ENCODE assay signal across 15 cellular contexts in genomic region chr4:7757501-7758443, GRCh38.
DNase-seq lines count a peak whose midpoint lies in the region; ATAC-seq, FAIRE-seq and TF ChIP-seq lines count a peak whose summit lies in the region.
"Had no signal": no experiment of that assay in that cellular context is flagged by ENCODE, and none has a peak within 500 bp of the region (broad histone marks: within the 10 kb centered on the region; RNA-seq: fewer than 3 reads in every experiment).

No MANE protein-coding gene starts in this region.

- no peaks in the 10 kb centered on the region; a peak in 1 of 4 replicates for H3K4me1 ChIP-seq in SK-N-SH (ENCODE audit: control insufficient read depth in 1 of 2, insufficient read depth in 2 of 2, low read depth in 1 of 2, low read length in 1 of 2)
- H3K4me1 ChIP-seq in endothelial cell of umbilical vein (ENCODE audit: control insufficient read depth, extremely low read depth, insufficient read depth, low read length) = peaks cover 9% of the 10 kb centered on the region

- TF ChIP-seq EP300 in SK-N-SH (IDR thresholded peaks at IDR 0.05; ENCODE audit: borderline replicate concordance in 1 of 2, low read depth in 1 of 2, low read length in 1 of 2) = no peak

- H3K27ac Mint-ChIP-seq in progenitor cell of endocrine pancreas = peak overlapping the region; percentile 56
- H3K27ac Mint-ChIP-seq: IgD-negative memory B cell had no signal

- H3K36me3 ChIP-seq in SK-N-SH (replicated peaks in 1 of 2; ENCODE audit: control insufficient read depth in 1 of 2, insufficient read depth in 2 of 2, low read length in 1 of 2) = peaks cover 46 to 72% of the 10 kb centered on the region in 2 experiments
- H3K36me3 ChIP-seq in endothelial cell of umbilical vein (ENCODE audit: control insufficient read depth in 2 of 2, extremely low read depth in 1 of 2, insufficient read depth in 2 of 2, low read length in 2 of 2) = peaks cover 8 to 25% of the 10 kb centered on the region in 2 experiments

- H3K4me1 Mint-ChIP-seq in progenitor cell of endocrine pancreas (ENCODE audit: low read depth) = peaks cover 6% of the 10 kb centered on the region

- no peaks in the 10 kb centered on the region for H3K9me2 ChIP-seq in SK-N-SH

- no peak overlapping the region for H3K9ac ChIP-seq in SK-N-SH
- H3K9ac ChIP-seq in endothelial cell of umbilical vein (replicated peaks; ENCODE audit: extremely low read depth, insufficient read depth, low read length) = no peak overlapping the region

- no peak for TF ChIP-seq POLR2A in endothelial cell of umbilical vein (IDR thresholded peaks at IDR 0.05; ENCODE audit: low read depth, low read length)

- intact Hi-C loops in endothelial cell of umbilical vein (cut with micrococcal nuclease) = no loop called here

- no peaks in the 10 kb centered on the region for H3K9me1 ChIP-seq in endothelial cell of umbilical vein (replicated peaks; ENCODE audit: control insufficient read depth, extremely low read depth, insufficient read depth, low read length)

- no peak for DNase-seq in SK-N-SH
- DNase-seq in LoVo (ENCODE audit: low spot score) = peak; percentile 18
- peak; percentile 27 for DNase-seq in endothelial cell of umbilical vein (ENCODE audit: low read depth, low spot score)
- no peak for DNase-seq in progenitor cell of endocrine pancreas (ENCODE audit: low spot score, unreplicated experiment)
- DNase-seq in COLO829 (ENCODE audit: low spot score) = no peak
- no peak for DNase-seq in NCI-H146 treated with DMSO at 0.1 percent for 48 hours (lab: John Stamatoyannopoulos, UW; ENCODE audit: unreplicated experiment)
- DNase-seq in UCSD-AML1 (lab: John Stamatoyannopoulos, UW; ENCODE audit: unreplicated experiment) = no peak
- DNase-seq: activated T-cell treated with anti-CD3 and anti-CD28 coated beads, Interleukin-2, amount 50 U/mL, for 1 hour; brain microvascular endothelial cell; NCI-H1436; NCI-H510A treated with DMSO at 0.1 percent for 48 hours had no signal

- no peak overlapping the region for H3K4me3 Mint-ChIP-seq in progenitor cell of endocrine pancreas (ENCODE audit: low read depth)

- dilution Hi-C loops in endothelial cell of umbilical vein (cut with MboI; ENCODE audit: extremely low pct_ligation_motif_present, low sequenced_read_pairs) = no loop called here

- H3K79me2 ChIP-seq in SK-N-SH (ENCODE audit: insufficient read depth) (peaks cover 36% of the 10 kb centered on the region), endothelial cell of umbilical vein (ENCODE audit: control insufficient read depth, insufficient read depth, low read length) (no peaks in the 10 kb centered on the region)

- H3K36me3 Mint-ChIP-seq in progenitor cell of endocrine pancreas (ENCODE audit: insufficient read depth) = peaks cover 7% of the 10 kb centered on the region
- H3K36me3 Mint-ChIP-seq: IgD-negative memory B cell had no signal

- no peaks in the 10 kb centered on the region for H3K27me3 ChIP-seq in SK-N-SH (ENCODE audit: insufficient read depth)
- no peaks in the 10 kb centered on the region for H3K27me3 ChIP-seq in endothelial cell of umbilical vein (ENCODE audit: control insufficient read depth in 2 of 2, insufficient read depth in 2 of 2, low read length in 2 of 2)
- H3K27me3 ChIP-seq: brain microvascular endothelial cell had no signal

- TF ChIP-seq CTCF in SK-N-SH (IDR thresholded peaks at IDR 0.05) (no peak), endothelial cell of umbilical vein (IDR thresholded peaks at IDR 0.05; ENCODE audit: extremely low read depth in 1 of 2, insufficient read depth in 1 of 2, low read depth in 1 of 2, low read length in 2 of 2) (no peak), progenitor cell of endocrine pancreas (IDR thresholded peaks at IDR 0.05; ENCODE audit: unreplicated experiment) (no peak)

- H4K20me1 ChIP-seq in SK-N-SH (ENCODE audit: insufficient read depth) (peaks cover 34% of the 10 kb centered on the region), endothelial cell of umbilical vein (replicated peaks; ENCODE audit: control insufficient read depth, extremely low read depth, insufficient read depth, low read length) (no peaks in the 10 kb centered on the region)

- peak; percentile 62 for FAIRE-seq in endothelial cell of umbilical vein (lab: Jason Lieb, UNC)
- FAIRE-seq: D721Med had no signal

- H3K27ac ChIP-seq in SK-N-SH (ENCODE audit: low read depth in 2 of 2, low read length in 1 of 2) (no peak overlapping the region), endothelial cell of umbilical vein (ENCODE audit: insufficient read depth, low read depth, low read length) (no peak overlapping the region)
- H3K27ac ChIP-seq: 22Rv1, brain microvascular endothelial cell had no signal

- 93% methylated on average over 17 of the region's 22 CpGs for WGBS in SK-N-SH (ENCODE audit: low lambda C conversion rate)

- H3K27me3 Mint-ChIP-seq in progenitor cell of endocrine pancreas = no peaks in the 10 kb centered on the region

- ATAC-seq in SK-N-SH treated with all-trans-retinoic acid at 6 μM for 48 hours = no peak

- no TSS peak for BruUV-seq in endothelial cell of umbilical vein (replicated peaks; lab: Mats Ljungman, UMichigan)

- POLR2A ChIA-PET in SK-N-SH (lab: Yijun Ruan, JAX) (no interaction called here), endothelial cell of umbilical vein (lab: Charles Lee) (no interaction called here)

- no peak overlapping the region for H2AFZ ChIP-seq in SK-N-SH (ENCODE audit: low read depth)
- H2AFZ ChIP-seq in endothelial cell of umbilical vein (ENCODE audit: low read depth, low read length) = no peak overlapping the region

- peaks cover 18% of the 10 kb centered on the region for H3F3A ChIP-seq in SK-N-SH (replicated peaks; ENCODE audit: insufficient read depth)

- no peak for TF ChIP-seq RAD21 in SK-N-SH (IDR thresholded peaks at IDR 0.05; ENCODE audit: low read length)

- H3K9me3 Mint-ChIP-seq in progenitor cell of endocrine pancreas (ENCODE audit: low read depth) = no peaks in the 10 kb centered on the region
- H3K9me3 Mint-ChIP-seq: IgD-negative memory B cell had no signal

- H3K4me3 ChIP-seq in SK-N-SH (ENCODE audit: low read depth in 2 of 2, low read length in 1 of 2) (no peak overlapping the region), endothelial cell of umbilical vein (replicated peaks in 1 of 3; ENCODE audit: insufficient read depth in 1 of 3, low read depth in 1 of 3, low read length in 3 of 3) (no peak overlapping the region)

- CTCF ChIA-PET in SK-N-SH (lab: Yijun Ruan, JAX) = interaction anchor here (0.9 to 7.4 kb wide), 4 partner anchors 12 to 606 kb away, joined by 3 to 135 read pairs (median 10); no protein-coding TSS in a partner anchor
- CTCF ChIA-PET in endothelial cell of umbilical vein (lab: Charles Lee) = interaction anchor here (1.0 to 1.6 kb wide), 4 partner anchors 23 to 435 kb away, joined by 3 to 4 read pairs (median 3); no protein-coding TSS in a partner anchor

- H3K9me3 ChIP-seq in SK-N-SH = no peaks in the 10 kb centered on the region
- H3K9me3 ChIP-seq in endothelial cell of umbilical vein (replicated peaks; ENCODE audit: control insufficient read depth, insufficient read depth, low read length) = no peaks in the 10 kb centered on the region

- H3K4me2 ChIP-seq in SK-N-SH = no peak overlapping the region
- no peak overlapping the region for H3K4me2 ChIP-seq in endothelial cell of umbilical vein (ENCODE audit: insufficient read depth, low read length)

TF ChIP-seq in SK-N-SH treated with all-trans-retinoic acid at 6 μM for 48 hours, 23 proteins besides CTCF, POLR2A, EP300 and RAD21:
- no peak for TF ChIP-seq ESRRG (CRISPR knock-in tag; IDR thresholded peaks at IDR 0.05)
- TF ChIP-seq ZFP3 (CRISPR knock-in tag; IDR thresholded peaks at IDR 0.05) = peak; percentile 83
TF ChIP-seq in SK-N-SH treated with all-trans-retinoic acid at 6 μM for 48 hours: peak in this region for 1.

TF ChIP-seq in SK-N-SH, 30 proteins besides CTCF, POLR2A, EP300 and RAD21 (continues in another document):
- TF ChIP-seq GATA2 (CRISPR knock-in tag; IDR thresholded peaks at IDR 0.05) (no peak), EZH2phosphoT487 (IDR thresholded peaks at IDR 0.05; ENCODE audit: borderline replicate concordance, low read depth) (no peak), IRF3 (IDR thresholded peaks at IDR 0.05; ENCODE audit: low read depth, low read length) (no peak), FOXM1 (IDR thresholded peaks at IDR 0.05; ENCODE audit: low read depth) (no peak), MXI1 (IDR thresholded peaks at IDR 0.05; ENCODE audit: low read depth, low read length) (no peak), FOSL2 (IDR thresholded peaks at IDR 0.05; ENCODE audit: borderline replicate concordance, low read depth) (no peak), TEAD4 (IDR thresholded peaks at IDR 0.05; ENCODE audit: borderline replicate concordance, insufficient read depth) (no peak)

TF ChIP-seq in endothelial cell of umbilical vein, 7 proteins besides CTCF, POLR2A, EP300 and RAD21:
- TF ChIP-seq POLR2AphosphoS5 (IDR thresholded peaks at IDR 0.05; ENCODE audit: insufficient read depth, low read depth, low read length) (peak; percentile 11), GATA2 (IDR thresholded peaks at IDR 0.05; ENCODE audit: insufficient read depth, insufficient read length, low read depth, low read length) (no peak), JUN (IDR thresholded peaks at IDR 0.05; ENCODE audit: borderline replicate concordance, insufficient read depth, insufficient read length, low read depth) (no peak), MYC (IDR thresholded peaks at IDR 0.05; ENCODE audit: low read depth, low read length) (no peak)

Comparison
In these comparisons a context has a peak if more than half of its experiments do, and no peak if none do; other contexts are left out.
1. DNase-seq: peak in LoVo (single experiment) and endothelial cell of umbilical vein (single experiment); none in SK-N-SH (single experiment), progenitor cell of endocrine pancreas (single experiment), COLO829 (single experiment), NCI-H146 treated with DMSO at 0.1 percent for 48 hours (single experiment) and UCSD-AML1 (single experiment).